In the genomic region with DNA sequence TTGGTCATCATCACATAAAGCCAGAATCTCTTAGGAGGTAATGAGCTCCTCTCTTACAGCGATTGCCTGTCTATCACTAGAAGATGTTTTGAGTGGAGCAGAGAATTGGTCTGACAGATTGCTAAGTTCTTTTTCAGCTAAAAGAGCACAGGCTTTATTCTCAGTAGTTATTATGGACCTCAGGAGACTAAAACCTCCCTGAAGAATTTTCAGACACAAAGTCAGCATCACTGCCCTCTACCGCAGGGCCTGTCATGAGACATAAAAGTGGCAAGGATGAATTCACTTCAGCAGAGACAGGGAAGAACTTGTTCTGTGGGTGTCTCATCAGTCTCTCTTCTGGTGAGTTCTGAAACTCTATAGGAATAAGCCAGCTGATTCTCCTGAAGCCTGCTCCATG, we compare ENCODE assay signal across 39 cellular contexts. TPM values are rescaled to one million over a fixed set of nuclear protein-coding genes. Genes with fewer than 3 reads are reported as not detected.
"Had no signal": no experiment of that assay in that cellular context is flagged by ENCODE, and none has a peak within 500 bp of the region (broad histone marks: within the 10 kb centered on the region; RNA-seq: fewer than 3 reads in every experiment).

Gene OR51I2 (plus strand): TSS at position 301 of the 400 bp plus-strand sequence. CDS start 4,166 bp downstream, outside the sequence.

- H3K27ac Mint-ChIP-seq: activated B cell treated with CpG ODN at 0.5 μM for 24 hours; activated CD4-positive, alpha-beta memory T cell treated with anti-CD3 and anti-CD28 coated beads, Interleukin-2, amount 10 ng/mL, durations not matched to agents 7 days and 5 days; activated CD4-positive, alpha-beta T cell treated with anti-CD3 and anti-CD28 coated beads, Interleukin-2, amount 10 ng/mL, durations not matched to agents 7 days and 5 days; activated CD8-positive, alpha-beta memory T cell treated with anti-CD3 and anti-CD28 coated beads, Interleukin-2, amount 10 ng/mL, durations not matched to agents 7 days and 5 days; activated CD8-positive, alpha-beta T cell treated with anti-CD3 and anti-CD28 coated beads, Interleukin-2, amount 10 ng/mL, durations not matched to agents 7 days and 5 days; activated naive CD4-positive, alpha-beta T cell treated with anti-CD3 and anti-CD28 coated beads for 36 hours; activated naive CD4-positive, alpha-beta T cell treated with anti-CD3 and anti-CD28 coated beads, Interleukin-2, amount 50 U/mL, for 72 hours; activated naive CD8-positive, alpha-beta T cell treated with anti-CD3 and anti-CD28 coated beads for 36 hours; activated T-cell treated with anti-CD3 and anti-CD28 coated beads, Interleukin-2, amount 50 U/mL, for 72 hours; activated T-helper 1 cell treated with anti-CD3 and anti-CD28 coated beads, Interleukin-12 subunit alpha, Interleukin-12 subunit beta, Interleukin-2, Interleukin-4 antibody, amounts not matched to agents 30 ng/mL and 10 ng/mL and 1 ng/mL, durations not matched to agents 14 hours and 24 hours and 36 hours; activated T-helper 17 cell treated with anti-CD3 and anti-CD28 coated beads, Interleukin-2, amount 50 U/mL, for 72 hours; T-helper 1 cell treated with Interleukin-12 subunit alpha and Interleukin-12 subunit beta and Interleukin-4 antibody, amounts not matched to agents 30 μg/mL and 1 μg/mL, for 36 hours; T-helper 2 cell treated with Interferon-gamma antibody and Interleukin-4, amounts not matched to agents 5 μg/mL and 100 μg/mL, for 36 hours had no signal

- H3K36me3 Mint-ChIP-seq: activated CD8-positive, alpha-beta memory T cell treated with anti-CD3 and anti-CD28 coated beads, Interleukin-2, amount 10 ng/mL, durations not matched to agents 7 days and 5 days; activated naive CD4-positive, alpha-beta T cell treated with anti-CD3 and anti-CD28 coated beads, Interleukin-2, amount 50 U/mL, for 72 hours; activated naive CD8-positive, alpha-beta T cell treated with anti-CD3 and anti-CD28 coated beads for 36 hours had no signal

- DNase-seq: activated B cell treated with CpG ODN at 0.5 μM for 24 hours; activated CD4-positive, alpha-beta memory T cell treated with anti-CD3 and anti-CD28 coated beads, Interleukin-2, amount 10 ng/mL, durations not matched to agents 7 days and 5 days; activated CD4-positive, alpha-beta T cell treated with anti-CD3 and anti-CD28 coated beads for 4 hours; activated CD4-positive, alpha-beta T cell treated with anti-CD3 and anti-CD28 coated beads, Interleukin-2, amount 10 ng/mL, durations not matched to agents 7 days and 5 days; activated CD4-positive, alpha-beta T cell treated with anti-CD3 and anti-CD28 coated beads, Interleukin-2, amount 50 U/mL, for 48 hours; activated CD4-positive, CD25-positive, alpha-beta regulatory T cell treated with anti-CD3 and anti-CD28 coated beads, Interleukin-2, amount 50 U/mL, for 72 hours; activated CD8-positive, alpha-beta memory T cell treated with anti-CD3 and anti-CD28 coated beads for 24 hours; activated CD8-positive, alpha-beta memory T cell treated with anti-CD3 and anti-CD28 coated beads, Interleukin-2, amount 10 ng/mL, durations not matched to agents 7 days and 5 days; activated CD8-positive, alpha-beta T cell treated with anti-CD3 and anti-CD28 coated beads, Interleukin-2, amount 10 ng/mL, durations not matched to agents 7 days and 5 days; activated effector memory CD4-positive, alpha-beta T cell treated with anti-CD3 and anti-CD28 coated beads, Interleukin-2, amount 50 U/mL, for 16 hours; activated gamma-delta T cell treated with Interleukin-2 at 50 U/mL for 16 hours; activated naive CD4-positive, alpha-beta T cell; activated naive CD4-positive, alpha-beta T cell treated with anti-CD3 and anti-CD28 coated beads for 36 hours; activated naive CD4-positive, alpha-beta T cell treated with anti-CD3 and anti-CD28 coated beads, Interleukin-2, amount 50 U/mL, for 16 hours; activated naive CD8-positive, alpha-beta T cell treated with anti-CD3 and anti-CD28 coated beads for 36 hours; activated T-cell treated with anti-CD3 and anti-CD28 coated beads for 4 hours; activated T-cell treated with anti-CD3 and anti-CD28 coated beads, Interleukin-2, amount 50 U/mL, for 1 hour; activated T-cell treated with anti-CD3 and anti-CD28 coated beads, Interleukin-2, amount 50 U/mL, for 4 hours; activated T-cell treated with anti-CD3 and anti-CD28 coated beads, Interleukin-2, amount 50 U/mL, for 72 hours; adrenal gland; amniotic stem cell; aorta; body of pancreas; brain microvascular endothelial cell; central memory CD4-positive, alpha-beta T cell; T-helper 1 cell; T-helper 2 cell; T-helper 9 cell had no signal

- H3K4me3 Mint-ChIP-seq: activated B cell treated with CpG ODN at 0.5 μM for 24 hours; activated CD4-positive, alpha-beta memory T cell treated with anti-CD3 and anti-CD28 coated beads, Interleukin-2, amount 10 ng/mL, durations not matched to agents 7 days and 5 days; activated CD4-positive, alpha-beta T cell treated with anti-CD3 and anti-CD28 coated beads, Interleukin-2, amount 10 ng/mL, durations not matched to agents 7 days and 5 days; activated CD8-positive, alpha-beta memory T cell treated with anti-CD3 and anti-CD28 coated beads, Interleukin-2, amount 10 ng/mL, durations not matched to agents 7 days and 5 days; activated CD8-positive, alpha-beta T cell treated with anti-CD3 and anti-CD28 coated beads, Interleukin-2, amount 10 ng/mL, durations not matched to agents 7 days and 5 days; activated naive CD4-positive, alpha-beta T cell treated with anti-CD3 and anti-CD28 coated beads for 36 hours; activated naive CD8-positive, alpha-beta T cell treated with anti-CD3 and anti-CD28 coated beads for 36 hours; activated T-cell treated with anti-CD3 and anti-CD28 coated beads, Interleukin-2, amount 50 U/mL, for 4 hours; activated T-cell treated with anti-CD3 and anti-CD28 coated beads, Interleukin-2, amount 50 U/mL, for 72 hours; activated T-helper 1 cell treated with anti-CD3 and anti-CD28 coated beads, Interleukin-12 subunit alpha, Interleukin-12 subunit beta, Interleukin-2, Interleukin-4 antibody, amounts not matched to agents 30 ng/mL and 10 ng/mL and 1 ng/mL, durations not matched to agents 14 hours and 24 hours and 36 hours; activated T-helper 17 cell treated with anti-CD3 and anti-CD28 coated beads, Interleukin-2, amount 50 U/mL, for 72 hours; T-helper 1 cell treated with Interleukin-12 subunit alpha and Interleukin-12 subunit beta and Interleukin-4 antibody, amounts not matched to agents 30 μg/mL and 1 μg/mL, for 36 hours; T-helper 2 cell treated with Interferon-gamma antibody and Interleukin-4, amounts not matched to agents 5 μg/mL and 100 μg/mL, for 36 hours had no signal

- H3K27me3 ChIP-seq: adrenal gland, body of pancreas, brain microvascular endothelial cell, breast epithelium had no signal

- H3K9me3 Mint-ChIP-seq: activated B cell treated with CpG ODN at 0.5 μM for 24 hours; activated CD4-positive, alpha-beta memory T cell treated with anti-CD3 and anti-CD28 coated beads, Interleukin-2, amount 10 ng/mL, durations not matched to agents 7 days and 5 days; activated CD4-positive, alpha-beta T cell treated with anti-CD3 and anti-CD28 coated beads, Interleukin-2, amount 10 ng/mL, durations not matched to agents 7 days and 5 days; activated naive CD4-positive, alpha-beta T cell treated with anti-CD3 and anti-CD28 coated beads for 36 hours; activated naive CD4-positive, alpha-beta T cell treated with anti-CD3 and anti-CD28 coated beads, Interleukin-2, amount 50 U/mL, for 72 hours; activated naive CD8-positive, alpha-beta T cell treated with anti-CD3 and anti-CD28 coated beads for 36 hours; activated T-cell treated with anti-CD3 and anti-CD28 coated beads, Interleukin-2, amount 50 U/mL, for 4 hours; activated T-cell treated with anti-CD3 and anti-CD28 coated beads, Interleukin-2, amount 50 U/mL, for 72 hours; activated T-helper 1 cell treated with anti-CD3 and anti-CD28 coated beads, Interleukin-12 subunit alpha, Interleukin-12 subunit beta, Interleukin-2, Interleukin-4 antibody, amounts not matched to agents 30 ng/mL and 10 ng/mL and 1 ng/mL, durations not matched to agents 14 hours and 24 hours and 36 hours; activated T-helper 17 cell treated with anti-CD3 and anti-CD28 coated beads, Interleukin-2, amount 50 U/mL, for 72 hours; T-helper 1 cell treated with Interleukin-12 subunit alpha and Interleukin-12 subunit beta and Interleukin-4 antibody, amounts not matched to agents 30 μg/mL and 1 μg/mL, for 36 hours; T-helper 2 cell treated with Interferon-gamma antibody and Interleukin-4, amounts not matched to agents 5 μg/mL and 100 μg/mL, for 36 hours had no signal

- ATAC-seq: activated CD8-positive, alpha-beta memory T cell treated with anti-CD3 and anti-CD28 coated beads, Interleukin-2, amount 10 ng/mL, durations not matched to agents 7 days and 5 days; activated CD8-positive, alpha-beta T cell treated with anti-CD3 and anti-CD28 coated beads, Interleukin-2, amount 10 ng/mL, durations not matched to agents 7 days and 5 days; activated naive CD4-positive, alpha-beta T cell treated with anti-CD3 and anti-CD28 coated beads, Interleukin-2, amount 50 U/mL, for 72 hours; activated T-cell treated with anti-CD3 and anti-CD28 coated beads, Interleukin-2, amount 50 U/mL, for 4 hours; activated T-cell treated with anti-CD3 and anti-CD28 coated beads, Interleukin-2, amount 50 U/mL, for 72 hours; activated T-helper 17 cell treated with anti-CD3 and anti-CD28 coated beads, Interleukin-2, amount 50 U/mL, for 72 hours; body of pancreas had no signal

- H3K36me3 ChIP-seq: adrenal gland, brain microvascular endothelial cell, breast epithelium had no signal

- H3K4me1 Mint-ChIP-seq: activated B cell treated with CpG ODN at 0.5 μM for 24 hours; activated CD4-positive, alpha-beta memory T cell treated with anti-CD3 and anti-CD28 coated beads, Interleukin-2, amount 10 ng/mL, durations not matched to agents 7 days and 5 days; activated CD4-positive, alpha-beta T cell treated with anti-CD3 and anti-CD28 coated beads, Interleukin-2, amount 10 ng/mL, durations not matched to agents 7 days and 5 days; activated CD8-positive, alpha-beta memory T cell treated with anti-CD3 and anti-CD28 coated beads, Interleukin-2, amount 10 ng/mL, durations not matched to agents 7 days and 5 days; activated naive CD8-positive, alpha-beta T cell treated with anti-CD3 and anti-CD28 coated beads for 36 hours; activated T-helper 17 cell treated with anti-CD3 and anti-CD28 coated beads, Interleukin-2, amount 50 U/mL, for 72 hours had no signal

- H3K4me3 ChIP-seq: adrenal gland, body of pancreas, breast epithelium had no signal

- H3K27ac ChIP-seq: adrenal gland, body of pancreas, brain microvascular endothelial cell, breast epithelium, VCaP had no signal

- H3K9me3 ChIP-seq: adrenal gland, body of pancreas, breast epithelium had no signal

- FAIRE-seq: astrocyte, TTC549 had no signal

- H3K4me1 ChIP-seq: adrenal gland, body of pancreas, breast epithelium had no signal

RNA-seq across cellular contexts. Expression of gene OR51I2, which starts in this region (rescaled TPM):
- total RNA-seq: activated B cell treated with CpG ODN at 0.5 μM for 24 hours; activated CD4-positive, alpha-beta memory T cell treated with anti-CD3 and anti-CD28 coated beads, Interleukin-2, amount 10 ng/mL, durations not matched to agents 7 days and 5 days; activated CD4-positive, alpha-beta T cell treated with anti-CD3 and anti-CD28 coated beads, Interleukin-2, amount 10 ng/mL, durations not matched to agents 7 days and 5 days; activated CD8-positive, alpha-beta memory T cell treated with anti-CD3 and anti-CD28 coated beads, Interleukin-2, amount 10 ng/mL, durations not matched to agents 7 days and 5 days; activated CD8-positive, alpha-beta T cell treated with anti-CD3 and anti-CD28 coated beads, Interleukin-2, amount 10 ng/mL, durations not matched to agents 7 days and 5 days; activated naive CD4-positive, alpha-beta T cell treated with anti-CD3 and anti-CD28 coated beads for 36 hours; activated naive CD4-positive, alpha-beta T cell treated with anti-CD3 and anti-CD28 coated beads, Interleukin-2, amount 50 U/mL, for 72 hours; activated naive CD8-positive, alpha-beta T cell treated with anti-CD3 and anti-CD28 coated beads for 36 hours; activated T-cell treated with anti-CD3 and anti-CD28 coated beads, Interleukin-2, amount 50 U/mL, for 4 hours; activated T-cell treated with anti-CD3 and anti-CD28 coated beads, Interleukin-2, amount 50 U/mL, for 72 hours; activated T-helper 1 cell treated with anti-CD3 and anti-CD28 coated beads, Interleukin-12 subunit alpha, Interleukin-12 subunit beta, Interleukin-2, Interleukin-4 antibody, amounts not matched to agents 30 ng/mL and 10 ng/mL and 1 ng/mL, durations not matched to agents 14 hours and 24 hours and 36 hours; activated T-helper 17 cell treated with anti-CD3 and anti-CD28 coated beads, Interleukin-2, amount 50 U/mL, for 72 hours; adrenal gland; aorta; astrocyte; body of pancreas; breast epithelium; cardiac septum; chondrocyte had no signal
- polyA plus RNA-seq: adrenal gland, aorta had no signal
